In the genomic region with DNA sequence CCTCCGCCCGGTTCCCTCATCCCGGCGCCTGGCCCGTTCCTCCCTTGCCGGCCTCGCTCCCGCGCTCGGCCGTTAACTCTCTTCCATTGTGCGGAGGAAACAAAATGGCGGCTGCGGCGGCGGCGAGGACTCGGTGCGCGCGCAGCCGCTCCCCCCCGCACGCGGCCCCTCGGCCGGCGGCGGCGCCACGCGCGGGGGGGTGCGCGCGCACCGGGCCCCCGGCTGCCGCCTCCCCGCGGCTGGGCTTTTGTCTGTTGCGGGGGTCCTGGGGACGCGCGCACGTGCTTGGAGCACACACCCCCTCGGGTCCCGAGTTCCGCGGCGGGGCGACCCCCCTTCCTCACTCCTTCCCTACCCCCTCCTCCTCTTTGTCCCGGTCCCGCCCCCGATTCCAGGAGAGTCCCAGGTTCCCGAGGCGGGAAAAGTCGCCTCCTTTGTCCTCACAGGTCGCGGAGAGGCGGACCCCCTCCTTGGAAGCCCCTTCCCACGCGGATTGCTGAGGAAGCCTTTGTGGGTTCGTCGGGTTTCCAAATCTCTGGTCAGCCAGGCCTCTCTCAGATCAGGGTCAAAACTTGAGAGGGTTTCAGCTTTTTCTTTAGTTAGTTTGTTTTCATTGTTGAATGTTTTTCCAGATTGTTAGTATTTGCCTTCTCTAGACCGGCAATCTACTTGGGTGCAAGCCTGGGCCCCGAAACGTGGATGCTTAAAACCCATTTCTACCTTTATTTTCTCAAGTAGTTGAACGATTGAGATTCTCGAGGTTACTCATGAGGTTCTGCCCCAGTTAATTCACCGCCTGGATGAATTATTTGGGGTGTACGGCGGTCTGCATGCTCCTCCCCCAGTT, we compare ENCODE assay signal across 8 cellular contexts. TPM values are rescaled to one million over a fixed set of nuclear protein-coding genes. Genes with fewer than 3 reads are reported as not detected.
DNase-seq lines count a peak whose midpoint lies in the region; ATAC-seq and TF ChIP-seq lines count a peak whose summit lies in the region.

No MANE protein-coding gene starts in this region.

- H3K27me3 Mint-ChIP-seq in activated CD4-positive, alpha-beta T cell treated with anti-CD3 and anti-CD28 coated beads, Interleukin-2, amount 10 ng/mL, durations not matched to agents 7 days and 5 days = no peaks in the 10 kb centered on the region
- H3K27me3 Mint-ChIP-seq in memory B cell = no peaks in the 10 kb centered on the region

- H3K4me3 ChIP-seq in HFF-Myc (replicated peaks; ENCODE audit: low read depth, low read length) = peak overlapping the region; percentile 78

- ATAC-seq in memory B cell (ENCODE audit: low read depth) (peak; percentile 16), HG02623 (IDR thresholded peaks at IDR 0.05; ENCODE audit: unreplicated experiment) (no peak)

- CTCF ChIA-PET in activated CD4-positive, alpha-beta T cell treated with anti-CD3 and anti-CD28 coated beads, Interleukin-2, amount 10 ng/mL, durations not matched to agents 7 days and 5 days (lab: Charles Lee) = interaction anchor here (1.1 kb wide), 1 partner anchor 50 kb away, joined by 3 read pairs; no protein-coding TSS in a partner anchor

- H3K4me1 Mint-ChIP-seq in activated CD4-positive, alpha-beta T cell treated with anti-CD3 and anti-CD28 coated beads, Interleukin-2, amount 10 ng/mL, durations not matched to agents 7 days and 5 days = peaks cover 49% of the 10 kb centered on the region
- peaks cover 23% of the 10 kb centered on the region for H3K4me1 Mint-ChIP-seq in memory B cell

- DNase-seq in GM03348 (ENCODE audit: low spot score) (peak; percentile 96), HFF-Myc (ENCODE audit: extremely low read depth, low read depth) (no peak), NCI-H1694 (lab: John Stamatoyannopoulos, UW) (peak; percentile 13), memory B cell (ENCODE audit: low spot score in 2 of 2) (no peak)
- DNase-seq in activated CD4-positive, alpha-beta T cell treated with anti-CD3 and anti-CD28 coated beads, Interleukin-2, amount 10 ng/mL, durations not matched to agents 7 days and 5 days = peak; percentile 63
- peak; percentile 57 for DNase-seq in effector CD8-positive, alpha-beta T cell (lab: John Stamatoyannopoulos, UW)
- peak; percentile 46 to 61 for DNase-seq in stimulated activated CD8-positive, alpha-beta memory T cell treated with anti-CD3 and anti-CD28 coated beads, Interleukin-2, amount 100 ng/mL, for 48 hours (ENCODE audit: low read depth in 2 of 2)

- peak overlapping the region; percentile 99 for H3K27ac Mint-ChIP-seq in activated CD4-positive, alpha-beta T cell treated with anti-CD3 and anti-CD28 coated beads, Interleukin-2, amount 10 ng/mL, durations not matched to agents 7 days and 5 days
- H3K27ac Mint-ChIP-seq in memory B cell = peak overlapping the region; percentile 98

- POLR2A ChIA-PET in activated CD4-positive, alpha-beta T cell treated with anti-CD3 and anti-CD28 coated beads, Interleukin-2, amount 10 ng/mL, durations not matched to agents 7 days and 5 days (lab: Charles Lee) = no interaction called here

- H3K4me3 Mint-ChIP-seq in activated CD4-positive, alpha-beta T cell treated with anti-CD3 and anti-CD28 coated beads, Interleukin-2, amount 10 ng/mL, durations not matched to agents 7 days and 5 days = peak overlapping the region; percentile 86
- peak overlapping the region; percentile 93 for H3K4me3 Mint-ChIP-seq in memory B cell

- TF ChIP-seq CTCF in HFF-Myc (IDR thresholded peaks at IDR 0.05; ENCODE audit: low read depth, low read length, missing control alignments) = no peak

- H3K9me3 Mint-ChIP-seq in activated CD4-positive, alpha-beta T cell treated with anti-CD3 and anti-CD28 coated beads, Interleukin-2, amount 10 ng/mL, durations not matched to agents 7 days and 5 days = no peaks in the 10 kb centered on the region
- no peaks in the 10 kb centered on the region for H3K9me3 Mint-ChIP-seq in memory B cell

- H3K36me3 Mint-ChIP-seq in activated CD4-positive, alpha-beta T cell treated with anti-CD3 and anti-CD28 coated beads, Interleukin-2, amount 10 ng/mL, durations not matched to agents 7 days and 5 days (ENCODE audit: low read depth) = peaks cover 35% of the 10 kb centered on the region
- H3K36me3 Mint-ChIP-seq in memory B cell = peaks cover 6% of the 10 kb centered on the region

RNA-seq across cellular contexts. Expression of a gene that starts 0.7 kb away (rescaled TPM):
- total RNA-seq in activated CD4-positive, alpha-beta T cell treated with anti-CD3 and anti-CD28 coated beads, Interleukin-2, amount 10 ng/mL, durations not matched to agents 7 days and 5 days = 100 to 1,000 TPM; 385 to 389 TPM

RNA-seq across cellular contexts. Expression of a gene that starts 29.5 kb away (rescaled TPM):
- total RNA-seq in activated CD4-positive, alpha-beta T cell treated with anti-CD3 and anti-CD28 coated beads, Interleukin-2, amount 10 ng/mL, durations not matched to agents 7 days and 5 days = 100 to 1,000 TPM; 162 to 189 TPM

RNA-seq across cellular contexts. Expression of a gene that starts 46.4 kb away (rescaled TPM):
- 10 to 100 TPM; 39.9 to 43.8 TPM for total RNA-seq in activated CD4-positive, alpha-beta T cell treated with anti-CD3 and anti-CD28 coated beads, Interleukin-2, amount 10 ng/mL, durations not matched to agents 7 days and 5 days

Comparison
In these comparisons a context has a peak if more than half of its experiments do, and no peak if none do; other contexts are left out.
1. DNase-seq: peak in GM03348 (single experiment), NCI-H1694 (single experiment), activated CD4-positive, alpha-beta T cell treated with anti-CD3 and anti-CD28 coated beads, Interleukin-2, amount 10 ng/mL, durations not matched to agents 7 days and 5 days (single experiment), effector CD8-positive, alpha-beta T cell (single experiment) and stimulated activated CD8-positive, alpha-beta memory T cell treated with anti-CD3 and anti-CD28 coated beads, Interleukin-2, amount 100 ng/mL, for 48 hours (2 of 2); none in HFF-Myc (single experiment) and memory B cell (0 of 2).